In genomic region chr14:35883677-35884293, GRCh38 we compare ENCODE assay signal across 9 cellular contexts. TPM values are rescaled to one million over a fixed set of nuclear protein-coding genes. Genes with fewer than 3 reads are reported as not detected.
DNase-seq lines count a peak whose midpoint lies in the region; ATAC-seq and TF ChIP-seq lines count a peak whose summit lies in the region.
"Had no signal": no experiment of that assay in that cellular context is flagged by ENCODE, and none has a peak within 500 bp of the region (broad histone marks: within the 10 kb centered on the region; RNA-seq: fewer than 3 reads in every experiment).

No MANE protein-coding gene starts in this region.

- H3K4me3 ChIP-seq in body of pancreas = no peak overlapping the region
- no peak overlapping the region for H3K4me3 ChIP-seq in uterus

- H3K9me3 ChIP-seq in body of pancreas (no peaks in the 10 kb centered on the region), uterus (no peaks in the 10 kb centered on the region)
- H3K9me3 ChIP-seq: neutrophil had no signal

- 32 to 35% methylated on average over 7 of the region's 7 CpGs for WGBS in body of pancreas, 2 donors

- H3K27me3 ChIP-seq in body of pancreas = no peaks in the 10 kb centered on the region
- H3K27me3 ChIP-seq in uterus = no peaks in the 10 kb centered on the region

- H3K4me1 ChIP-seq in body of pancreas (peaks cover 3% of the 10 kb centered on the region), uterus (no peaks in the 10 kb centered on the region)

- DNase-seq in COLO829 (ENCODE audit: low spot score) = peak; percentile 18
- peak; percentile 11 for DNase-seq in NCI-H446 treated with DMSO at 0.1 percent for 48 hours (lab: John Stamatoyannopoulos, UW)
- peak; percentile 23 to 54 (median 35) for DNase-seq in body of pancreas
- DNase-seq in medulla oblongata (ENCODE audit: extremely low spot score) = peak; percentile 76
- no peak for DNase-seq in uterus

- no peaks in the 10 kb centered on the region for H3K36me3 ChIP-seq in body of pancreas (replicated peaks in 1 of 2; ENCODE audit: insufficient read depth in 1 of 2, low read depth in 2 of 2)
- H3K36me3 ChIP-seq in uterus = no peaks in the 10 kb centered on the region
- H3K36me3 ChIP-seq: neutrophil had no signal

- TF ChIP-seq CTCF in body of pancreas (IDR thresholded peaks at IDR 0.05) (peak; percentile 22 to 70 (median 54)), uterus (IDR thresholded peaks at IDR 0.05) (peak in 1 of 4 experiments; percentile 10)

- intact Hi-C loops in body of pancreas (cut with DNase I) = no loop called here
- intact Hi-C loops in uterus (cut with DNase I; ENCODE audit: low total_unique reads) = no loop called here

- ATAC-seq in GM21529 (IDR thresholded peaks at IDR 0.05; ENCODE audit: unreplicated experiment) (peak; percentile 63), body of pancreas (no peak), GM18517 (IDR thresholded peaks at IDR 0.05; ENCODE audit: unreplicated experiment) (no peak), HG02884 (IDR thresholded peaks at IDR 0.05; ENCODE audit: unreplicated experiment) (no peak)

- no peak for TF ChIP-seq POLR2A in body of pancreas (IDR thresholded peaks at IDR 0.05)
- no peak for TF ChIP-seq POLR2A in uterus (IDR thresholded peaks at IDR 0.05)

- no peak overlapping the region for H3K27ac ChIP-seq in body of pancreas
- H3K27ac ChIP-seq in uterus = no peak overlapping the region
- H3K27ac ChIP-seq: neutrophil had no signal

RNA-seq across cellular contexts. Expression of gene BRMS1L, which starts 57.6 kb away (rescaled TPM):
- total RNA-seq in body of pancreas (1 to 10 TPM; 4.3 to 5.2 TPM), uterus (10 to 100 TPM in 2 of 4 donors, 1 to 10 TPM in 2; 1.5 to 16.3 (median 8.5) TPM)

Comparison
In these comparisons a context has a peak if more than half of its experiments do, and no peak if none do; other contexts are left out.
1. DNase-seq: peak in COLO829 (single experiment), NCI-H446 treated with DMSO at 0.1 percent for 48 hours (single experiment), body of pancreas (4 of 4) and medulla oblongata (single experiment); none in uterus (0 of 2).